8 cellular contexts compared by ENCODE assay signal in genomic region chr22:38704568-38705234, GRCh38. TPM values are rescaled to one million over a fixed set of nuclear protein-coding genes. Genes with fewer than 3 reads are reported as not detected.
DNase-seq lines count a peak whose midpoint lies in the region; ATAC-seq and TF ChIP-seq lines count a peak whose summit lies in the region.

No MANE protein-coding gene starts in this region.

- H3K9ac ChIP-seq in mesendoderm (ENCODE audit: low read length) = peak overlapping the region; percentile 72

- H3K18ac ChIP-seq in mesendoderm (ENCODE audit: low read length) = no peak overlapping the region

- H3K9me3 ChIP-seq in A673 (ENCODE audit: low read depth, low read length, poor library complexity, severe bottlenecking) = no peaks in the 10 kb centered on the region
- no peaks in the 10 kb centered on the region for H3K9me3 ChIP-seq in body of pancreas

- H2BK15ac ChIP-seq in mesendoderm (replicated peaks; ENCODE audit: low read depth) = no peak overlapping the region

- H2BK120ac ChIP-seq in mesendoderm (ENCODE audit: low read depth, low read length) = no peak overlapping the region

- intact Hi-C loops in A673 (cut with micrococcal nuclease; ENCODE audit: unreplicated experiment) (loop anchor here (10.0 kb wide), 1 partner anchor 200 kb away; the partner anchor contains the start of gene DDX17), body of pancreas (cut with DNase I) (no loop called here)

- no peak overlapping the region for H2AK5ac ChIP-seq in mesendoderm (ENCODE audit: low read length)

- POLR2A ChIA-PET in A673 (lab: Charles Lee; ENCODE audit: low non-redundant PET) = no interaction called here

- DNase-seq in A673 (ENCODE audit: low spot score) (peak; percentile 24), HL-60 (ENCODE audit: low read depth in 1 of 2, low spot score in 1 of 2) (no peak), body of pancreas (peak in 1 of 4 donors; percentile 17), mesendoderm (peak; percentile 19), mesenteric fat pad (ENCODE audit: low spot score) (no peak), AG08395 (ENCODE audit: low spot score) (no peak), germinal center (ENCODE audit: low spot score) (no peak), NCI-H1930 (lab: John Stamatoyannopoulos, UW) (no peak)

- peaks cover 39% of the 10 kb centered on the region for H3K79me2 ChIP-seq in mesendoderm (ENCODE audit: control insufficient read depth, insufficient read depth, low read length)

- peaks cover 28% of the 10 kb centered on the region for H3K4me1 ChIP-seq in A673 (ENCODE audit: insufficient read depth, low read length, poor library complexity, severe bottlenecking)
- H3K4me1 ChIP-seq in body of pancreas = peaks cover 44% of the 10 kb centered on the region
- H3K4me1 ChIP-seq in mesendoderm (ENCODE audit: control insufficient read depth, low read depth, low read length) = peaks cover 14% of the 10 kb centered on the region

- H3K27me3 ChIP-seq in A673 (replicated peaks; ENCODE audit: insufficient read depth, low read depth, low read length, poor library complexity) (no peaks in the 10 kb centered on the region), HL-60 (ENCODE audit: insufficient read depth, poor library complexity, severe bottlenecking) (no peaks in the 10 kb centered on the region), body of pancreas (no peaks in the 10 kb centered on the region), mesendoderm (ENCODE audit: insufficient read depth, low read length, poor library complexity) (no peaks in the 10 kb centered on the region)

- no peak overlapping the region for H3K23ac ChIP-seq in mesendoderm (ENCODE audit: low read length)

- no peak for ATAC-seq in body of pancreas

- BruUV-seq in A673 (replicated peaks; lab: Mats Ljungman, UMichigan) = no TSS peak

- no peak overlapping the region for H3K4ac ChIP-seq in mesendoderm (ENCODE audit: low read depth, low read length)

- WGBS in body of pancreas, 2 donors = 5 to 8% methylated on average over 11 of the region's 11 CpGs
- no CpG with 5 or more reads among the region's 11 CpGs for WGBS in mesendoderm (ENCODE audit: extremely low coverage, insufficient coverage, low lambda C conversion rate)

- peak overlapping the region; percentile 85 for H3K56ac ChIP-seq in mesendoderm (ENCODE audit: low read length)

- H3K27ac ChIP-seq in A673 (ENCODE audit: low read depth, low read length, poor library complexity, severe bottlenecking) = peak overlapping the region; percentile 82
- H3K27ac ChIP-seq in HL-60 (replicated peaks) = peak overlapping the region; percentile 77
- H3K27ac ChIP-seq in body of pancreas = peak overlapping the region; percentile 55 to 96 (median 72)
- H3K27ac ChIP-seq in mesendoderm (ENCODE audit: low read depth, low read length) = peak overlapping the region; percentile 2

- peak overlapping the region; percentile 54 for H3K4me2 ChIP-seq in mesendoderm (ENCODE audit: low read length)

- peak overlapping the region; percentile 31 for H3K4me3 ChIP-seq in A673 (ENCODE audit: low read depth, low read length, poor library complexity, severe bottlenecking)
- peak overlapping the region; percentile 41 for H3K4me3 ChIP-seq in HL-60 (replicated peaks; ENCODE audit: insufficient read depth, low read length)
- H3K4me3 ChIP-seq in body of pancreas = no peak overlapping the region
- no peak overlapping the region for H3K4me3 ChIP-seq in mesendoderm (ENCODE audit: low read length)

- CTCF ChIA-PET in A673 (lab: Charles Lee) = no interaction called here

- peaks cover 2% of the 10 kb centered on the region for H3K36me3 ChIP-seq in A673 (ENCODE audit: insufficient read depth, low read length, poor library complexity, severe bottlenecking)
- H3K36me3 ChIP-seq in body of pancreas (replicated peaks in 1 of 2; ENCODE audit: insufficient read depth in 1 of 2, low read depth in 2 of 2) = no peaks in the 10 kb centered on the region
- H3K36me3 ChIP-seq in mesendoderm (ENCODE audit: control insufficient read depth, insufficient read depth, low read length) = no peaks in the 10 kb centered on the region

- peaks cover 13% of the 10 kb centered on the region for H3K79me1 ChIP-seq in mesendoderm (ENCODE audit: low read length)

- no peak for TF ChIP-seq POLR2A in body of pancreas (IDR thresholded peaks at IDR 0.05)

- TF ChIP-seq CTCF in A673 (conservative IDR thresholded peaks at IDR 0.05; ENCODE audit: low read depth, low read length) (no peak), HL-60 (IDR thresholded peaks at IDR 0.05; ENCODE audit: insufficient read depth, low read length) (no peak), body of pancreas (IDR thresholded peaks at IDR 0.05) (no peak)

- H2BK5ac ChIP-seq in mesendoderm (ENCODE audit: low read length) = no peak overlapping the region

- no peak overlapping the region for H4K8ac ChIP-seq in mesendoderm (ENCODE audit: low read depth, low read length)

- H4K5ac ChIP-seq in mesendoderm (ENCODE audit: low read length) = no peak overlapping the region

RNA-seq across cellular contexts. Expression of gene GTPBP1, which starts 1.0 kb away (rescaled TPM):
- total RNA-seq in A673 (2021) (88.2 and 96.2 TPM in 2 replicates), body of pancreas (10 to 100 TPM; 34.0 to 53.4 TPM), mesenteric fat pad (40.4 TPM)
- polyA plus RNA-seq in mesendoderm (2013, experiment 1 of 2) = 34.9 TPM
- 34.2 TPM for polyA plus RNA-seq in mesendoderm (2013, experiment 2 of 2)

RNA-seq across cellular contexts. Expression of gene JOSD1, which starts 4.0 kb away (rescaled TPM):
- total RNA-seq in A673 (2021) (53.1 and 54.2 TPM in 2 replicates), body of pancreas (10 to 100 TPM; 20.4 to 50.3 TPM), mesenteric fat pad (53.8 TPM)
- polyA plus RNA-seq in mesendoderm (2013, experiment 1 of 2) = 17.5 TPM
- polyA plus RNA-seq in mesendoderm (2013, experiment 2 of 2) = 16.2 TPM

RNA-seq across cellular contexts. Expression of gene TOMM22, which starts 22.9 kb away (rescaled TPM):
- total RNA-seq in A673 (2021) = 143 and 152 TPM in 2 replicates
- total RNA-seq in body of pancreas = 10 to 100 TPM; 16.6 to 21.4 TPM
- 90.1 TPM for polyA plus RNA-seq in mesendoderm (2013, experiment 1 of 2)
- polyA plus RNA-seq in mesendoderm (2013, experiment 2 of 2) = 87.9 TPM
- total RNA-seq in mesenteric fat pad = 71.1 TPM

RNA-seq across cellular contexts. Expression of gene CBY1, which starts 48.3 kb away (rescaled TPM):
- total RNA-seq in A673 (2021) = 22.1 and 28.5 TPM in 2 replicates
- 10 to 100 TPM in 1 of 2 donors, 1 to 10 TPM in 1; 8.6 to 16.5 TPM for total RNA-seq in body of pancreas
- polyA plus RNA-seq in mesendoderm (2013, experiment 1 of 2) = 20.7 TPM
- 21.2 TPM for polyA plus RNA-seq in mesendoderm (2013, experiment 2 of 2)
- total RNA-seq in mesenteric fat pad = 18.9 TPM

RNA-seq across cellular contexts. Expression of gene FAM227A, which starts 48.5 kb away (rescaled TPM):
- total RNA-seq in A673 (2021) (3.8 and 5.3 TPM in 2 replicates), body of pancreas (1 to 10 TPM; 1.3 to 3.6 TPM), mesenteric fat pad (0.22 TPM)
- polyA plus RNA-seq in mesendoderm (2013, experiment 1 of 2) = 0.37 TPM
- 0.39 TPM for polyA plus RNA-seq in mesendoderm (2013, experiment 2 of 2)

Comparison
In these comparisons a context has a peak if more than half of its experiments do, and no peak if none do; other contexts are left out.
1. DNase-seq: peak in A673 (single experiment) and mesendoderm (single experiment); none in HL-60 (0 of 2), mesenteric fat pad (single experiment), AG08395 (single experiment), germinal center (single experiment) and NCI-H1930 (0 of 2).
2. H3K27ac ChIP-seq: peak in every context shown above with its lines; median percentile 82 in A673; 77 in HL-60; 72 in body of pancreas; 2 in mesendoderm.
3. H3K4me3 ChIP-seq: peak in A673 (single experiment) and HL-60 (single experiment); none in body of pancreas (0 of 2) and mesendoderm (single experiment).